Comparison of ENCODE assay signal across 8 cellular contexts in the genomic region with DNA sequence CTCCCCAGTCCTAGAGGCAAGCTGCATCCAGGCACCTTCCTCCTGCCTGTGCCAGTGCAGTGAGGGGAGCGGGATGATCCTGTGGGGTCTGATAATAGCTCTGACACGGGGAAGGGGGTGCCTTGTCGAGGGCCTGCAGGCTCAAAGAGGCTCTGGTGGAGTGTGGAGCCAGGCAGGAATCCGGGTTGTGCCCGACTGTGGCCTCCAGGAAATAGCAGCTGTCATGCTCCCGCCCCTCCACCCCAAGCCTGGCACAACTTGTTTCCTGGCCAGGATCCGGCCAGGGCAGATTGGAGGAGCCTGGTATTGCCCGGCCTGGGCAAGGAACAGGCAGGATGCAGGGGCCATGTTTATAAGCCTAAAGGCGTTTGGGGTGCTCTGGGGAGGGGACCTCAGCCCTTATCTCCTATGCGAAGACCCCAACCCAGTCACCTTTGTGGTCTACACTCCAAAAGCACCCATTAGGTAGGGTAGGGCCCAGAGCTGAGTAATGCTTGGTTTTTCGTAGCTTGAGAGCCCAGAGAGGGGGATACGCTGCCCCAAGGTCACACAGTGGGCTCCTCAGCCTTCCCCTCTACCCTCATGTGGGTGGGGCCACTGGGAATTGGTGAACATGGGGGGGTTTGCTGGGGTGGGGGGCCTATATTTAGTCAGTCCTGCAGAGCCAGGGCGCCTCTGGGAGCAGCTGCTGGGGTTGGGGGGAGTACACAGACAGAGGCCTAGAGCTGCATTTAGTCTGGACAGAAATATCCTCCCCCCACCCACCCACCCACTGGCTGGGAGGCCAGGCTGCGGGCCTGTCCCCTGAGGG. TPM values are rescaled to one million over a fixed set of nuclear protein-coding genes. Genes with fewer than 3 reads are reported as not detected.
DNase-seq lines count a peak whose midpoint lies in the region; ATAC-seq and TF ChIP-seq lines count a peak whose summit lies in the region.

No MANE protein-coding gene starts in this region.

- H3K36me3 ChIP-seq in right lobe of liver (no peaks in the 10 kb centered on the region), thyroid gland (no peaks in the 10 kb centered on the region), MM.1S (replicated peaks; ENCODE audit: insufficient read depth, low read length) (no peaks in the 10 kb centered on the region)

- TF ChIP-seq POLR2A in right lobe of liver (IDR thresholded peaks at IDR 0.05) (peak; percentile 55), thyroid gland (IDR thresholded peaks at IDR 0.05) (peak in 1 of 2 donors; percentile 64)

- peaks cover 0 to 98% (median 58%) of the 10 kb centered on the region in 4 donors for H3K4me1 ChIP-seq in right lobe of liver
- peaks cover 86 to 97% of the 10 kb centered on the region in 2 donors for H3K4me1 ChIP-seq in thyroid gland
- H3K4me1 ChIP-seq in MM.1S (ENCODE audit: low read length) = peaks cover 9% of the 10 kb centered on the region

- H3K9me3 ChIP-seq in right lobe of liver (no peaks in the 10 kb centered on the region), thyroid gland (no peaks in the 10 kb centered on the region), MM.1S (replicated peaks; ENCODE audit: insufficient read depth, low read length) (no peaks in the 10 kb centered on the region)

- in situ Hi-C loops in KBM-7 (cut with MboI; ENCODE audit: low pct_unique_long_range_greater_than_20kb, low sequenced_read_pairs) = no loop called here

- 20% methylated on average over 1 of the region's 14 CpGs for WGBS in right lobe of liver (ENCODE audit: insufficient coverage, low coverage, low lambda C conversion rate, missing lambda C conversion rate)
- 38 to 49% methylated on average over 8 to 9 of the region's 14 CpGs for WGBS in thyroid gland, 2 donors

- intact Hi-C loops in right lobe of liver (cut with DNase I) (no loop called here), thyroid gland (cut with DNase I) (no loop called here)

- ATAC-seq in right lobe of liver = peak; percentile 52 to 67 (median 56)
- no peak for ATAC-seq in GM18861 (IDR thresholded peaks at IDR 0.05; ENCODE audit: unreplicated experiment)

- H2AFZ ChIP-seq in MM.1S (ENCODE audit: low read length) = no peak overlapping the region

- peak overlapping the region; percentile 44 to 69 (median 67) for H3K27ac ChIP-seq in right lobe of liver
- H3K27ac ChIP-seq in thyroid gland = peak overlapping the region; percentile 92 to 99 (median 95)
- no peak overlapping the region for H3K27ac ChIP-seq in MM.1S (ENCODE audit: low read length)

- H3K27me3 ChIP-seq in right lobe of liver = no peaks in the 10 kb centered on the region
- no peaks in the 10 kb centered on the region for H3K27me3 ChIP-seq in thyroid gland
- H3K27me3 ChIP-seq in MM.1S (replicated peaks; ENCODE audit: insufficient read depth, low read length) = no peaks in the 10 kb centered on the region

- no peaks in the 10 kb centered on the region for H3K9me2 ChIP-seq in MM.1S (replicated peaks; ENCODE audit: insufficient read depth, low read length)

- H3K4me3 ChIP-seq in cardiac fibroblast (replicated peaks in 1 of 2; ENCODE audit: low read depth in 2 of 2, low read length in 2 of 2) (peak overlapping the region; percentile 19 to 43), right lobe of liver (peak overlapping the region in 1 of 3 donors; percentile 10), thyroid gland (replicated peaks in 1 of 3) (peak overlapping the region in 1 of 3 donors; percentile 13), MM.1S (ENCODE audit: low read length) (no peak overlapping the region)

- TF ChIP-seq CTCF in cardiac fibroblast (IDR thresholded peaks at IDR 0.05; ENCODE audit: low read depth, low read length) (no peak), right lobe of liver (IDR thresholded peaks at IDR 0.05) (no peak), thyroid gland (IDR thresholded peaks at IDR 0.05) (no peak), MM.1S (IDR thresholded peaks at IDR 0.05; ENCODE audit: low read length) (no peak)

- H3K9ac ChIP-seq in MM.1S (ENCODE audit: low read length) = no peak overlapping the region

- H4K20me1 ChIP-seq in MM.1S (ENCODE audit: insufficient read depth, low read length) = peaks cover 14% of the 10 kb centered on the region; the same call in 1 of the 2 replicates

- H3F3A ChIP-seq in MM.1S (ENCODE audit: insufficient read depth, low read length) = no peaks in the 10 kb centered on the region

- H3K4me2 ChIP-seq in MM.1S (ENCODE audit: low read depth, low read length) = no peak overlapping the region

- H3K79me2 ChIP-seq in MM.1S (ENCODE audit: low read length) = peaks cover 99% of the 10 kb centered on the region

- peak; percentile 29 to 46 for DNase-seq in AML-193 (lab: John Stamatoyannopoulos, UW)
- peak; percentile 25 for DNase-seq in KBM-7
- peak; percentile 27 to 58 for DNase-seq in cardiac fibroblast (ENCODE audit: low read depth in 2 of 2)
- DNase-seq in right lobe of liver = peak; percentile 80 to 89 (median 88)
- DNase-seq in thyroid gland = peak; percentile 90 to 92
- no peak for DNase-seq in NCI-H1436 (lab: John Stamatoyannopoulos, UW)
- no peak for DNase-seq in MM.1S

RNA-seq across cellular contexts. Expression of gene CXXC5, which starts 12.2 kb away (rescaled TPM):
- 10 to 100 TPM; 44.5 to 84.9 (median 66.4) TPM for total RNA-seq in right lobe of liver
- 10 to 100 TPM; 52.3 to 81.8 (median 62.6) TPM for total RNA-seq in thyroid gland

Comparison
In these comparisons a context has a peak if more than half of its experiments do, and no peak if none do; other contexts are left out.
1. DNase-seq: peak in AML-193 (2 of 2), KBM-7 (single experiment), cardiac fibroblast (2 of 2), right lobe of liver (3 of 3) and thyroid gland (2 of 2); none in NCI-H1436 (single experiment) and MM.1S (single experiment).